Comparison of ENCODE assay signal across 18 cellular contexts in the genomic region with DNA sequence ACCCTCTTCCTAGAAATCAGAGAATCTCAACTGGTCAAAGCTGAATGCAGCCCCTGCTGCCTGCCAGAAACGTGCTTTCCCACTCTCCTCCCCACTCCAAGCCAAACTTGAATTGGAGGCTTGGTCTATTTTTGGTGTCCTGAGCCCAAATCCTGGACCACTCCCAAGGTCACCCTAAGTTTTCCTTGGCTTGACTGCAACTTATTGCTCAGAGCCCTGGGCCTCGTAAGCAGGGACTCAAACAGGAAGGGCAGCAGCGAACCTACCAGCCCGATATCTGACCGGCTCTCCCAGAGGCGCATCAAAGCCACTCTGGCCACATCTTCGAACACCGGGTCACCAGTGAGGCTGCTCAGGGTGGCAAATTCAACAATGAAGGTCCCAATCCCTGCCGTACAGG. TPM values are rescaled to one million over a fixed set of nuclear protein-coding genes. Genes with fewer than 3 reads are reported as not detected.
DNase-seq lines count a peak whose midpoint lies in the region; ATAC-seq and TF ChIP-seq lines count a peak whose summit lies in the region.
"Had no signal": no experiment of that assay in that cellular context is flagged by ENCODE, and none has a peak within 500 bp of the region (broad histone marks: within the 10 kb centered on the region; RNA-seq: fewer than 3 reads in every experiment).

No MANE protein-coding gene starts in this region.

- peak overlapping the region; percentile 51 for H2AK5ac ChIP-seq in IMR-90 (ENCODE audit: low read depth, low read length)

- H3K4me1 ChIP-seq in IMR-90 (ENCODE audit: control insufficient read depth, insufficient read depth, low read length) (peaks cover 2% of the 10 kb centered on the region; the same call in 1 of the 2 replicates), right cardiac atrium (ENCODE audit: control insufficient read depth, insufficient read depth, low read length) (peaks cover 15% of the 10 kb centered on the region), stomach (peaks cover 0 to 18% (median 0%) of the 10 kb centered on the region in 4 donors), A673 (ENCODE audit: insufficient read depth, low read length, poor library complexity, severe bottlenecking) (no peaks in the 10 kb centered on the region), breast epithelium (no peaks in the 10 kb centered on the region)
- H3K4me1 ChIP-seq: vagina had no signal

- H3K27ac ChIP-seq in IMR-90 (ENCODE audit: insufficient read depth, low read length), result no peak overlapping the region
- peak overlapping the region; percentile 61 for H3K27ac ChIP-seq in right cardiac atrium (ENCODE audit: low read length)
- peak overlapping the region in 4 of 5 donors; percentile 20 to 38 (median 36) for H3K27ac ChIP-seq in stomach
- no peak overlapping the region for H3K27ac ChIP-seq in A673 (ENCODE audit: low read depth, low read length, poor library complexity, severe bottlenecking)
- peak overlapping the region in 1 of 2 donors; percentile 22 for H3K27ac ChIP-seq in breast epithelium
- H3K27ac ChIP-seq: vagina had no signal

- no peak overlapping the region for H2BK5ac ChIP-seq in IMR-90 (ENCODE audit: low read depth, low read length, poor library complexity, severe bottlenecking)

- H3K4me1 Mint-ChIP-seq in activated naive CD4-positive, alpha-beta T cell treated with anti-CD3 and anti-CD28 coated beads, Interleukin-2, amount 10 ng/mL, durations not matched to agents 7 days and 5 days, result no peaks in the 10 kb centered on the region
- H3K4me1 Mint-ChIP-seq: brain, nephron had no signal

- H3K27me3 ChIP-seq in IMR-90 (ENCODE audit: control insufficient read depth, insufficient read depth, low read length), result no peaks in the 10 kb centered on the region
- H3K27me3 ChIP-seq in right cardiac atrium (ENCODE audit: control insufficient read depth, insufficient read depth), result no peaks in the 10 kb centered on the region
- no peaks in the 10 kb centered on the region for H3K27me3 ChIP-seq in stomach
- no peaks in the 10 kb centered on the region for H3K27me3 ChIP-seq in A673 (replicated peaks; ENCODE audit: insufficient read depth, low read depth, low read length, poor library complexity)
- no peaks in the 10 kb centered on the region for H3K27me3 ChIP-seq in breast epithelium
- H3K27me3 ChIP-seq: vagina had no signal

- peaks cover 14% of the 10 kb centered on the region for H3K9me1 ChIP-seq in IMR-90 (ENCODE audit: insufficient read depth, low read length)

- in situ Hi-C loops in IMR-90 (cut with MboI; ENCODE audit: low sequenced_read_pairs), result loop anchor here (25.0 kb wide), 1 partner anchor 303 kb away; the partner anchor contains the start of gene GDF5

- peaks cover 0 to 12% of the 10 kb centered on the region in 2 experiments; a peak in 2 of 4 replicates for H3K79me1 ChIP-seq in IMR-90 (ENCODE audit: low read depth in 1 of 2, low read length in 2 of 2)

- DNase-seq in IMR-90, result no peak
- peak; percentile 24 for DNase-seq in choroid plexus epithelial cell (ENCODE audit: low read depth)
- peak; percentile 78 to 79 (median 78) for DNase-seq in right cardiac atrium
- DNase-seq in stomach, result no peak
- DNase-seq in A673 (ENCODE audit: low spot score), result no peak
- no peak for DNase-seq in NCI-H69 (lab: John Stamatoyannopoulos, UW)
- no peak for DNase-seq in breast epithelium (ENCODE audit: low spot score in 2 of 2)
- no peak for DNase-seq in activated naive CD4-positive, alpha-beta T cell treated with anti-CD3 and anti-CD28 coated beads, Interleukin-2, amount 10 ng/mL, durations not matched to agents 7 days and 5 days
- DNase-seq: effector CD8-positive, alpha-beta T cell; foreskin fibroblast; HFFc6; mammary epithelial cell; NCI-H2029 treated with DMSO at 0.1 percent for 48 hours; NCI-H524; stimulated activated CD4-positive, alpha-beta T cell treated with anti-CD3 and anti-CD28 coated beads, Interleukin-4, amount 100 ng/mL, for 24 hours had no signal

- intact Hi-C loops in IMR-90 (cut with micrococcal nuclease), result no loop called here
- intact Hi-C loops in right cardiac atrium (cut with DNase I), result no loop called here
- intact Hi-C loops in stomach (cut with DNase I; ENCODE audit: low total_unique reads), result no loop called here
- intact Hi-C loops in A673 (cut with micrococcal nuclease; ENCODE audit: unreplicated experiment), result no loop called here
- intact Hi-C loops in breast epithelium (cut with DNase I; ENCODE audit: low total_unique reads), result no loop called here

- no peak for TF ChIP-seq EP300 in stomach (IDR thresholded peaks at IDR 0.05)

- H3K23ac ChIP-seq in IMR-90 (ENCODE audit: low read depth, low read length), result no peak overlapping the region

- H3K4me3 ChIP-seq in IMR-90 (ENCODE audit: insufficient read depth, low read depth, low read length), result no peak overlapping the region
- no peak overlapping the region for H3K4me3 ChIP-seq in choroid plexus epithelial cell (ENCODE audit: low read depth, low read length)
- no peak overlapping the region for H3K4me3 ChIP-seq in right cardiac atrium (ENCODE audit: low read length)
- no peak overlapping the region for H3K4me3 ChIP-seq in stomach
- no peak overlapping the region for H3K4me3 ChIP-seq in A673 (ENCODE audit: low read depth, low read length, poor library complexity, severe bottlenecking)
- H3K4me3 ChIP-seq in breast epithelium, result no peak overlapping the region
- H3K4me3 ChIP-seq: vagina had no signal

- no peak overlapping the region for H3K4me2 ChIP-seq in IMR-90 (ENCODE audit: low read depth, low read length)

- H3K9me3 ChIP-seq in IMR-90 (ENCODE audit: control insufficient read depth, insufficient read depth, low read length) (no peaks in the 10 kb centered on the region), right cardiac atrium (ENCODE audit: control insufficient read depth, low read length) (no peaks in the 10 kb centered on the region), stomach (no peaks in the 10 kb centered on the region), A673 (ENCODE audit: low read depth, low read length, poor library complexity, severe bottlenecking) (no peaks in the 10 kb centered on the region), breast epithelium (no peaks in the 10 kb centered on the region)
- H3K9me3 ChIP-seq: vagina had no signal

- no peak overlapping the region for H3K18ac ChIP-seq in IMR-90 (ENCODE audit: low read depth, low read length)

- H4K8ac ChIP-seq in IMR-90 (ENCODE audit: low read depth in 2 of 2, low read length in 2 of 2), result no peak overlapping the region

- H3K14ac ChIP-seq in IMR-90 (replicated peaks; ENCODE audit: low read depth, low read length), result no peak overlapping the region; the same call in 1 of the 2 replicates

- H2AFZ ChIP-seq in IMR-90 (replicated peaks; ENCODE audit: low read length, poor library complexity), result peak overlapping the region; percentile 32

- no peak overlapping the region for H3K9ac ChIP-seq in IMR-90 (ENCODE audit: low read depth, low read length)

- ATAC-seq in IMR-90 (ENCODE audit: low read depth) (no peak), right cardiac atrium (peak; percentile 59 to 74)

- H3K4me3 Mint-ChIP-seq in activated naive CD4-positive, alpha-beta T cell treated with anti-CD3 and anti-CD28 coated beads, Interleukin-2, amount 10 ng/mL, durations not matched to agents 7 days and 5 days, result no peak overlapping the region
- H3K4me3 Mint-ChIP-seq: brain, HFFc6, nephron had no signal

- peaks cover 35% of the 10 kb centered on the region for H3K36me3 Mint-ChIP-seq in activated naive CD4-positive, alpha-beta T cell treated with anti-CD3 and anti-CD28 coated beads, Interleukin-2, amount 10 ng/mL, durations not matched to agents 7 days and 5 days

- H4K5ac ChIP-seq in IMR-90 (ENCODE audit: low read depth, low read length), result no peak overlapping the region

- TF ChIP-seq POLR2A in IMR-90 (IDR thresholded peaks at IDR 0.05; ENCODE audit: low read depth, low read length) (no peak), stomach (IDR thresholded peaks at IDR 0.05) (no peak), breast epithelium (IDR thresholded peaks at IDR 0.05) (no peak)

- 0 out of 2 replicates have a peak overlapping the region, but pooled peaks have one; percentile 10 for H3K4ac ChIP-seq in IMR-90 (ENCODE audit: low read depth, low read length)

- H3K27ac Mint-ChIP-seq in activated naive CD4-positive, alpha-beta T cell treated with anti-CD3 and anti-CD28 coated beads, Interleukin-2, amount 10 ng/mL, durations not matched to agents 7 days and 5 days, result no peak overlapping the region
- H3K27ac Mint-ChIP-seq: brain, nephron had no signal

- POLR2A ChIA-PET in IMR-90 (lab: Charles Lee; ENCODE audit: unreplicated experiment) (no interaction called here), A673 (lab: Charles Lee; ENCODE audit: low non-redundant PET) (no interaction called here)

- 83% methylated on average over 6 of the region's 9 CpGs; no CpG with 5 or more reads in 1 of the 2 experiments for WGBS in IMR-90 (ENCODE audit: extremely low coverage in 2 of 2, insufficient read length in 1 of 2), 2 experiments
- 41% methylated on average over 9 of the region's 9 CpGs for WGBS in right cardiac atrium
- 79 to 85% (median 84%) methylated on average over 9 of the region's 9 CpGs for WGBS in stomach, 5 donors

- TF ChIP-seq CTCF in IMR-90 (conservative IDR thresholded peaks at IDR 0.05; ENCODE audit: low read depth, low read length) (no peak), choroid plexus epithelial cell (conservative IDR thresholded peaks at IDR 0.05; ENCODE audit: low read depth, low read length) (no peak), stomach (IDR thresholded peaks at IDR 0.05) (no peak), A673 (conservative IDR thresholded peaks at IDR 0.05; ENCODE audit: low read depth, low read length) (no peak), breast epithelium (IDR thresholded peaks at IDR 0.05) (no peak)

- TF ChIP-seq RAD21 in IMR-90 (IDR thresholded peaks at IDR 0.05; ENCODE audit: low read length), result no peak

- BruUV-seq in IMR-90 (replicated peaks; lab: Mats Ljungman, UMichigan), result no TSS peak
- no TSS peak for BruUV-seq in A673 (replicated peaks; lab: Mats Ljungman, UMichigan)

- no peak overlapping the region for H2AK9ac ChIP-seq in IMR-90 (replicated peaks; ENCODE audit: low read depth, low read length, poor library complexity)

- no peak overlapping the region for H4K91ac ChIP-seq in IMR-90 (ENCODE audit: insufficient read depth, low read depth, low read length)

- dilution Hi-C loops in IMR-90 (cut with HindIII; ENCODE audit: low sequenced_read_pairs, unreplicated experiment), result no loop called here

- no peaks in the 10 kb centered on the region for H3K9me3 Mint-ChIP-seq in activated naive CD4-positive, alpha-beta T cell treated with anti-CD3 and anti-CD28 coated beads, Interleukin-2, amount 10 ng/mL, durations not matched to agents 7 days and 5 days
- H3K9me3 Mint-ChIP-seq: brain, HFFc6, nephron had no signal

- H4K20me1 ChIP-seq in IMR-90 (ENCODE audit: insufficient read depth, low read length), result no peaks in the 10 kb centered on the region; the same call in 1 of the 2 replicates

- CTCF ChIA-PET in IMR-90 (lab: Yijun Ruan, JAX) (interaction anchor here (1.4 kb wide), 1 partner anchor 11 kb away, joined by 3 read pairs; no protein-coding TSS in a partner anchor), A673 (lab: Charles Lee) (no interaction called here)
- CTCF ChIA-PET in activated naive CD4-positive, alpha-beta T cell treated with anti-CD3 and anti-CD28 coated beads, Interleukin-2, amount 10 ng/mL, durations not matched to agents 7 days and 5 days (lab: Charles Lee), result interaction anchor here (1.2 kb wide), 1 partner anchor 38 kb away, joined by 3 read pairs; no protein-coding TSS in a partner anchor

- no peaks in the 10 kb centered on the region for H3K27me3 Mint-ChIP-seq in activated naive CD4-positive, alpha-beta T cell treated with anti-CD3 and anti-CD28 coated beads, Interleukin-2, amount 10 ng/mL, durations not matched to agents 7 days and 5 days
- H3K27me3 Mint-ChIP-seq: brain had no signal

- H3K56ac ChIP-seq in IMR-90 (ENCODE audit: extremely low read depth, insufficient read depth, low read length), result no peak overlapping the region

- peak overlapping the region; percentile 8 for H2BK120ac ChIP-seq in IMR-90 (ENCODE audit: low read depth, low read length)

- peak overlapping the region; percentile 44; the same call in 1 of the 3 replicates for H2BK15ac ChIP-seq in IMR-90 (ENCODE audit: low read depth, low read length)

- H2BK20ac ChIP-seq in IMR-90 (ENCODE audit: low read depth, low read length), result 0 out of 2 replicates have a peak overlapping the region, but pooled peaks have one; percentile 9

- peaks cover 35% of the 10 kb centered on the region for H3K36me3 ChIP-seq in IMR-90 (ENCODE audit: control insufficient read depth, insufficient read depth, low read length)
- peaks cover 63 to 100% (median 99%) of the 10 kb centered on the region in 4 donors for H3K36me3 ChIP-seq in stomach
- H3K36me3 ChIP-seq in A673 (ENCODE audit: insufficient read depth, low read length, poor library complexity, severe bottlenecking), result peaks cover 7% of the 10 kb centered on the region
- H3K36me3 ChIP-seq in breast epithelium, result no peaks in the 10 kb centered on the region

RNA-seq across cellular contexts. Expression of gene EDEM2, which starts 12.7 kb away (rescaled TPM):
- 22.5 and 27.4 TPM in 2 replicates for total RNA-seq in IMR-90 (2012; rRNA removed)
- 17.1 and 19.0 TPM in 2 replicates for polyA plus RNA-seq in IMR-90 (2012; rRNA removed)
- polyA plus RNA-seq in IMR-90 (2012; cell fraction: cytosol; rRNA removed), result 15.3 and 24.8 TPM in 2 replicates
- polyA plus RNA-seq in IMR-90 (2012; cell fraction: nucleus; rRNA removed; ENCODE audit: low replicate concordance), result 12.0 and 14.1 TPM in 2 replicates
- 10 to 100 TPM; 15.1 to 25.9 (median 15.4) TPM for total RNA-seq in right cardiac atrium
- polyA plus RNA-seq in right cardiac atrium, result 11.8 TPM
- 10 to 100 TPM in 4 of 5 donors, 1 to 10 TPM in 1; 8.4 to 55.8 (median 15.8) TPM for total RNA-seq in stomach
- polyA plus RNA-seq in stomach, result 10 to 100 TPM in 1 of 3 donors, 1 to 10 TPM in 2; 7.9 to 11.6 (median 9.2) TPM
- total RNA-seq in A673 (2021), result 13.6 and 16.1 TPM in 2 replicates
- total RNA-seq in breast epithelium, result 10 to 100 TPM; 19.3 to 25.8 (median 22.4) TPM

RNA-seq across cellular contexts. Expression of gene PROCR, which starts 37.4 kb away (rescaled TPM):
- total RNA-seq in IMR-90 (2012; rRNA removed) (25.0 and 36.4 TPM in 2 replicates), right cardiac atrium (10 to 100 TPM; 12.9 to 43.7 (median 22.4) TPM), stomach (10 to 100 TPM in 2 of 5 donors, 1 to 10 TPM in 3; 4.0 to 37.6 (median 7.8) TPM), A673 (2021) (0.58 and 2.1 TPM in 2 replicates), breast epithelium (10 to 100 TPM; 34.1 to 87.9 (median 39.8) TPM)
- polyA plus RNA-seq in IMR-90 (2012; rRNA removed) (41.9 and 60.5 TPM in 2 replicates), right cardiac atrium (28.0 TPM), stomach (10 to 100 TPM; 15.0 to 31.2 (median 27.6) TPM)
- 26.1 and 52.9 TPM in 2 replicates for polyA plus RNA-seq in IMR-90 (2012; cell fraction: cytosol; rRNA removed)
- 12.7 and 15.9 TPM in 2 replicates for polyA plus RNA-seq in IMR-90 (2012; cell fraction: nucleus; rRNA removed; ENCODE audit: low replicate concordance)

RNA-seq across cellular contexts. Expression of gene TRPC4AP, which starts 41.9 kb away (rescaled TPM):
- 39.4 and 41.0 TPM in 2 replicates for total RNA-seq in IMR-90 (2012; rRNA removed)
- polyA plus RNA-seq in IMR-90 (2012; rRNA removed), result 77.6 and 81.0 TPM in 2 replicates
- 47.2 and 64.3 TPM in 2 replicates for polyA plus RNA-seq in IMR-90 (2012; cell fraction: cytosol; rRNA removed)
- 135 and 171 TPM in 2 replicates for polyA plus RNA-seq in IMR-90 (2012; cell fraction: nucleus; rRNA removed; ENCODE audit: low replicate concordance)
- 10 to 100 TPM; 34.3 to 44.6 (median 36.6) TPM for total RNA-seq in right cardiac atrium
- polyA plus RNA-seq in right cardiac atrium, result 29.1 TPM
- total RNA-seq in stomach, result 10 to 100 TPM; 26.3 to 89.0 (median 68.3) TPM
- polyA plus RNA-seq in stomach, result 10 to 100 TPM; 26.2 to 37.4 (median 29.6) TPM
- 34.6 and 39.5 TPM in 2 replicates for total RNA-seq in A673 (2021)
- 10 to 100 TPM; 62.6 to 71.7 (median 69.5) TPM for total RNA-seq in breast epithelium

Comparison
In these comparisons a context has a peak if more than half of its experiments do, and no peak if none do; other contexts are left out.
1. DNase-seq: peak in choroid plexus epithelial cell (single experiment) and right cardiac atrium (3 of 3); none in IMR-90 (single experiment), stomach (single experiment), A673 (single experiment), NCI-H69 (single experiment), breast epithelium (0 of 2) and activated naive CD4-positive, alpha-beta T cell treated with anti-CD3 and anti-CD28 coated beads, Interleukin-2, amount 10 ng/mL, durations not matched to agents 7 days and 5 days (single experiment).
2. H3K27ac ChIP-seq: peak in right cardiac atrium (single experiment) and stomach (4 of 5); none in IMR-90 (single experiment) and A673 (single experiment).